In the genomic region with DNA sequence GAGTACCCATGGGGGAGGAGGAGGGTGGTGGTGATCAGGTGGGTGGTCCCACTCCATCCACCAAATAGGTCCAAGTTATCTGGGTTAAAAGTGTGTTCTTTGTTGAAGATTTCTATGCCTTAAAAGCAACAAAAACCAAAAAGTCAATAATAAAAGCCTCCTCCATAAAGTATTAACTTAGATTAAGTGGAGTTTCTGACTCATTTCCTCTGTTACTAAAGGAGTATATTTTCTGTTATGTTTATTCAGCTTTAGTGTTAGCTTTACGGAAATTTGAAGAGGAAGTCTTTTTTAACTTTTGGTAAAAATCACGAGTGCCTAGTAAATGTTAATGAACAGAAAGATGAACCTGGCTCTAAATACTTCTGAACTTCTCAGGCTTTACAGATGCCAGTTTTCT, we compare ENCODE assay signal across 14 cellular contexts. TPM values are rescaled to one million over a fixed set of nuclear protein-coding genes. Genes with fewer than 3 reads are reported as not detected.
DNase-seq lines count a peak whose midpoint lies in the region; ATAC-seq, FAIRE-seq and TF ChIP-seq lines count a peak whose summit lies in the region.
"Had no signal": no experiment of that assay in that cellular context is flagged by ENCODE, and none has a peak within 500 bp of the region (broad histone marks: within the 10 kb centered on the region; RNA-seq: fewer than 3 reads in every experiment).

No MANE protein-coding gene starts in this region.

- POLR2A ChIA-PET in AG04449 (lab: Yijun Ruan, JAX), result no interaction called here
- POLR2A ChIA-PET in naive thymus-derived CD4-positive, alpha-beta T cell (lab: Charles Lee), result no interaction called here

- H3K4me3 Mint-ChIP-seq in naive thymus-derived CD4-positive, alpha-beta T cell, result no peak overlapping the region
- H3K4me3 Mint-ChIP-seq: neural crest cell had no signal

- H3K4me3 ChIP-seq in AG04449 (ENCODE audit: low read depth, low read length) (no peak overlapping the region), bronchial epithelial cell (ENCODE audit: low read depth, low read length) (no peak overlapping the region), mucosa of descending colon (no peak overlapping the region), uterus (no peak overlapping the region)
- no peak overlapping the region for H3K4me3 ChIP-seq in naive thymus-derived CD4-positive, alpha-beta T cell (ENCODE audit: low read length)
- H3K4me3 ChIP-seq: cardiac muscle cell, K562, SK-N-MC had no signal

- no peaks in the 10 kb centered on the region for H3K9me3 ChIP-seq in naive thymus-derived CD4-positive, alpha-beta T cell (ENCODE audit: control insufficient read depth in 2 of 3, low read length in 3 of 3)
- H3K9me3 ChIP-seq in mucosa of descending colon (no peaks in the 10 kb centered on the region), uterus (no peaks in the 10 kb centered on the region)

- ATAC-seq in GM18861 (IDR thresholded peaks at IDR 0.05; ENCODE audit: unreplicated experiment), result peak; percentile 34
- ATAC-seq in naive thymus-derived CD4-positive, alpha-beta T cell, result peak; percentile 60
- ATAC-seq in HG02610 (IDR thresholded peaks at IDR 0.05; ENCODE audit: unreplicated experiment), result no peak
- ATAC-seq in mucosa of descending colon, result no peak
- ATAC-seq in GM18867 (IDR thresholded peaks at IDR 0.05; ENCODE audit: unreplicated experiment), result no peak
- ATAC-seq: K562 had no signal

- CTCF ChIA-PET in AG04449 (lab: Yijun Ruan, JAX), result interaction anchor here (1.3 to 2.3 kb wide), 5 partner anchors 11 to 332 kb away, joined by 3 to 8 read pairs (median 6); no protein-coding TSS in a partner anchor
- CTCF ChIA-PET in naive thymus-derived CD4-positive, alpha-beta T cell (lab: Charles Lee), result no interaction called here

- TF ChIP-seq CTCF in AG04449 (IDR thresholded peaks at IDR 0.05; ENCODE audit: insufficient read depth, low read length, missing control alignments), result no peak
- no peak for TF ChIP-seq CTCF in bronchial epithelial cell (IDR thresholded peaks at IDR 0.05; ENCODE audit: insufficient read depth, low read length, severe bottlenecking)
- no peak for TF ChIP-seq CTCF in mucosa of descending colon (IDR thresholded peaks at IDR 0.05)
- no peak for TF ChIP-seq CTCF in uterus (IDR thresholded peaks at IDR 0.05)

- peak; percentile 2 for DNase-seq in AG04449 (ENCODE audit: low read depth, low spot score)
- DNase-seq in bronchial epithelial cell (ENCODE audit: low read depth), result peak; percentile 48
- DNase-seq in naive thymus-derived CD4-positive, alpha-beta T cell, result no peak
- DNase-seq in mucosa of descending colon, result no peak
- no peak for DNase-seq in uterus
- DNase-seq: hypothalamus, NCI-H2227 treated with DMSO at 0.1 percent for 48 hours had no signal

- no peaks in the 10 kb centered on the region for H3K9me3 Mint-ChIP-seq in naive thymus-derived CD4-positive, alpha-beta T cell
- H3K9me3 Mint-ChIP-seq: neural crest cell had no signal

- H3K4me1 Mint-ChIP-seq in naive thymus-derived CD4-positive, alpha-beta T cell, result peaks cover 30 to 57% (median 49%) of the 10 kb centered on the region in 7 donors
- H3K4me1 Mint-ChIP-seq: neural crest cell had no signal

- peaks cover 9 to 47% (median 39%) of the 10 kb centered on the region in 5 donors for H3K36me3 Mint-ChIP-seq in naive thymus-derived CD4-positive, alpha-beta T cell

- no peaks in the 10 kb centered on the region for H3K27me3 Mint-ChIP-seq in naive thymus-derived CD4-positive, alpha-beta T cell

- no peaks in the 10 kb centered on the region for H3K4me1 ChIP-seq in naive thymus-derived CD4-positive, alpha-beta T cell (ENCODE audit: control insufficient read depth in 2 of 2, insufficient read depth in 2 of 2, low read length in 2 of 2)
- H3K4me1 ChIP-seq in mucosa of descending colon (ENCODE audit: low read depth) (no peaks in the 10 kb centered on the region), uterus (no peaks in the 10 kb centered on the region)

- H3K36me3 ChIP-seq in bronchial epithelial cell (ENCODE audit: control insufficient read depth, insufficient read depth, low read length), result peaks cover 10% of the 10 kb centered on the region
- peaks cover 27 to 70% (median 31%) of the 10 kb centered on the region in 3 experiments for H3K36me3 ChIP-seq in naive thymus-derived CD4-positive, alpha-beta T cell (ENCODE audit: control insufficient read depth in 2 of 3, insufficient read depth in 3 of 3, low read length in 3 of 3)
- no peaks in the 10 kb centered on the region for H3K36me3 ChIP-seq in mucosa of descending colon (ENCODE audit: low read depth)
- H3K36me3 ChIP-seq in uterus, result no peaks in the 10 kb centered on the region

- no peak for TF ChIP-seq POLR2A in uterus (IDR thresholded peaks at IDR 0.05)

- H3K27me3 ChIP-seq in bronchial epithelial cell (ENCODE audit: control insufficient read depth, insufficient read depth, low read length) (no peaks in the 10 kb centered on the region), uterus (no peaks in the 10 kb centered on the region)
- H3K27me3 ChIP-seq in naive thymus-derived CD4-positive, alpha-beta T cell (ENCODE audit: control insufficient read depth in 2 of 2, insufficient read depth in 2 of 2, low read length in 2 of 2), result no peaks in the 10 kb centered on the region
- H3K27me3 ChIP-seq: cardiac muscle cell had no signal

- no peak overlapping the region for H3K27ac ChIP-seq in naive thymus-derived CD4-positive, alpha-beta T cell (ENCODE audit: low read depth, low read length)
- H3K27ac ChIP-seq in uterus, result peak overlapping the region in 1 of 2 donors; percentile 55
- H3K27ac ChIP-seq: cardiac muscle cell, SK-N-MC had no signal

- intact Hi-C loops in naive thymus-derived CD4-positive, alpha-beta T cell (cut with micrococcal nuclease), result loop anchor here in 1 of 2 donors (2.0 kb wide), 1 partner anchor 17 kb away; no protein-coding TSS in a partner anchor
- intact Hi-C loops in mucosa of descending colon (cut with DNase I, micrococcal nuclease), result no loop called here
- intact Hi-C loops in uterus (cut with DNase I; ENCODE audit: low total_unique reads), result no loop called here

- H3K27ac Mint-ChIP-seq in naive thymus-derived CD4-positive, alpha-beta T cell, result peak overlapping the region in 7 of 9 donors; percentile 1 to 74 (median 30)

- FAIRE-seq in bronchial epithelial cell (lab: Jason Lieb, UNC), result no peak
- FAIRE-seq: K562 had no signal

RNA-seq across cellular contexts. Expression of gene FBXO38, which starts 17.8 kb away (rescaled TPM):
- total RNA-seq in bronchial epithelial cell (32.9 and 41.0 TPM in 2 replicates), mucosa of descending colon (10 to 100 TPM; 46.5 to 48.0 (median 46.9) TPM), uterus (10 to 100 TPM; 29.4 to 81.3 (median 48.7) TPM)
- 10 to 100 TPM; 59.2 to 80.0 (median 65.6) TPM for total RNA-seq in naive thymus-derived CD4-positive, alpha-beta T cell
- 10 to 100 TPM; 16.7 to 23.4 TPM for polyA plus RNA-seq in naive thymus-derived CD4-positive, alpha-beta T cell

Comparison
In these comparisons a context has a peak if more than half of its experiments do, and no peak if none do; other contexts are left out.
1. DNase-seq: peak in AG04449 (single experiment) and bronchial epithelial cell (single experiment); none in naive thymus-derived CD4-positive, alpha-beta T cell (0 of 9), mucosa of descending colon (0 of 3) and uterus (0 of 2).
2. ATAC-seq: peak in GM18861 (single experiment) and naive thymus-derived CD4-positive, alpha-beta T cell (single experiment); none in HG02610 (single experiment), mucosa of descending colon (single experiment) and GM18867 (single experiment).